Comparison of ENCODE assay signal across 11 cellular contexts in genomic region chr9:133463234-133463863, GRCh38. TPM values are rescaled to one million over a fixed set of nuclear protein-coding genes. Genes with fewer than 3 reads are reported as not detected.
DNase-seq lines count a peak whose midpoint lies in the region; ATAC-seq, FAIRE-seq and TF ChIP-seq lines count a peak whose summit lies in the region.
"Had no signal": no experiment of that assay in that cellular context is flagged by ENCODE, and none has a peak within 500 bp of the region (broad histone marks: within the 10 kb centered on the region; RNA-seq: fewer than 3 reads in every experiment).

No MANE protein-coding gene starts in this region.

- 70% methylated on average over 22 of the region's 22 CpGs for WGBS in GM12878 (ENCODE audit: insufficient coverage, insufficient replicate concordance, low lambda C conversion rate, missing lambda C conversion rate)

- BruUV-seq in GM12878 (replicated peaks; lab: Mats Ljungman, UMichigan): no TSS peak

- no peak overlapping the region for H2AFZ ChIP-seq in GM12878 (ENCODE audit: control insufficient read depth, low read depth, low read length)

- intact Hi-C loops in GM12878 (cut with micrococcal nuclease; ENCODE audit: unreplicated experiment): no loop called here

- no peak for TF ChIP-seq EP300 in GM12878 (IDR thresholded peaks at IDR 0.05; ENCODE audit: borderline replicate concordance in 1 of 2, control insufficient read depth in 1 of 2, low read depth in 2 of 2, low read length in 2 of 2)

- peaks cover 9% of the 10 kb centered on the region for H3K4me1 ChIP-seq in GM12878 (ENCODE audit: control insufficient read depth, insufficient read depth, low read length)

- no peak overlapping the region for H3K27ac ChIP-seq in GM12878 (ENCODE audit: control insufficient read depth, insufficient read depth)

- no peak overlapping the region for H3K4me3 Mint-ChIP-seq in memory B cell
- no peak overlapping the region for H3K4me3 Mint-ChIP-seq in activated CD4-positive, alpha-beta T cell treated with anti-CD3 and anti-CD28 coated beads, Interleukin-2, amount 10 ng/mL, durations not matched to agents 7 days and 5 days
- no peak overlapping the region for H3K4me3 Mint-ChIP-seq in activated naive CD8-positive, alpha-beta T cell treated with anti-CD3 and anti-CD28 coated beads, Interleukin-2, amount 50 U/mL, for 24 hours

- SMC1A ChIA-PET in GM12878 (lab: Charles Lee; ENCODE audit: uncharacterized antibody, unreplicated experiment): no interaction called here

- no peak for FAIRE-seq in GM12878 (lab: Jason Lieb, UNC)

- DNase-seq in GM06990 (ENCODE audit: extremely low read depth, insufficient read length): no peak
- DNase-seq in LNCaP clone FGC (ENCODE audit: low read depth): no peak
- no peak for DNase-seq in GM12878 (ENCODE audit: low read depth, low spot score)
- DNase-seq in memory B cell (ENCODE audit: low spot score in 2 of 2): no peak
- DNase-seq in occipital lobe (lab: John Stamatoyannopoulos, UW): no peak
- DNase-seq in activated CD4-positive, alpha-beta T cell treated with anti-CD3 and anti-CD28 coated beads, Interleukin-2, amount 10 ng/mL, durations not matched to agents 7 days and 5 days: no peak
- no peak for DNase-seq in activated naive CD8-positive, alpha-beta T cell treated with anti-CD3 and anti-CD28 coated beads, Interleukin-2, amount 50 U/mL, for 24 hours
- DNase-seq in A172 (ENCODE audit: low spot score): no peak
- DNase-seq: activated CD8-positive, alpha-beta memory T cell treated with anti-CD3 and anti-CD28 coated beads, Interleukin-2, amount 50 U/mL, for 48 hours; Caco-2; NCI-H1048 had no signal

- H4K20me1 ChIP-seq in GM12878 (ENCODE audit: control insufficient read depth, insufficient read depth): no peaks in the 10 kb centered on the region

- peaks cover 2% of the 10 kb centered on the region for H3K36me3 Mint-ChIP-seq in memory B cell
- H3K36me3 Mint-ChIP-seq in activated CD4-positive, alpha-beta T cell treated with anti-CD3 and anti-CD28 coated beads, Interleukin-2, amount 10 ng/mL, durations not matched to agents 7 days and 5 days (ENCODE audit: low read depth): no peaks in the 10 kb centered on the region
- no peaks in the 10 kb centered on the region for H3K36me3 Mint-ChIP-seq in activated naive CD8-positive, alpha-beta T cell treated with anti-CD3 and anti-CD28 coated beads, Interleukin-2, amount 50 U/mL, for 24 hours (ENCODE audit: low read depth)

- H3K9me3 Mint-ChIP-seq in memory B cell: no peaks in the 10 kb centered on the region
- no peaks in the 10 kb centered on the region for H3K9me3 Mint-ChIP-seq in activated CD4-positive, alpha-beta T cell treated with anti-CD3 and anti-CD28 coated beads, Interleukin-2, amount 10 ng/mL, durations not matched to agents 7 days and 5 days
- H3K9me3 Mint-ChIP-seq in activated naive CD8-positive, alpha-beta T cell treated with anti-CD3 and anti-CD28 coated beads, Interleukin-2, amount 50 U/mL, for 24 hours: no peaks in the 10 kb centered on the region

- TF ChIP-seq CTCF in GM06990 (IDR thresholded peaks at IDR 0.05; ENCODE audit: insufficient read depth, low read length, poor library complexity, severe bottlenecking): peak; percentile 67
- peak; percentile 70 for TF ChIP-seq CTCF in LNCaP clone FGC (IDR thresholded peaks at IDR 0.05; ENCODE audit: control insufficient read depth, extremely low read depth, insufficient read depth)
- peak; percentile 31 to 41 (median 39); a peak in 4 of 6 replicates for TF ChIP-seq CTCF in GM12878 (IDR thresholded peaks at IDR 0.05 in 2 of 3, conservative IDR thresholded peaks at IDR 0.05 in 1 of 3; ENCODE audit: control insufficient read depth in 2 of 3, extremely low read depth in 1 of 3, insufficient read depth in 1 of 3, low read depth in 3 of 3, low read length in 3 of 3)

- H3K4me1 Mint-ChIP-seq in memory B cell: peaks cover 26% of the 10 kb centered on the region
- peaks cover 2% of the 10 kb centered on the region for H3K4me1 Mint-ChIP-seq in activated CD4-positive, alpha-beta T cell treated with anti-CD3 and anti-CD28 coated beads, Interleukin-2, amount 10 ng/mL, durations not matched to agents 7 days and 5 days
- peaks cover 2% of the 10 kb centered on the region for H3K4me1 Mint-ChIP-seq in activated naive CD8-positive, alpha-beta T cell treated with anti-CD3 and anti-CD28 coated beads, Interleukin-2, amount 50 U/mL, for 24 hours

- ATAC-seq in GM12878 (no peak), memory B cell (ENCODE audit: low read depth) (no peak)
- no peak for ATAC-seq in activated naive CD8-positive, alpha-beta T cell treated with anti-CD3 and anti-CD28 coated beads, Interleukin-2, amount 50 U/mL, for 24 hours

- CTCF ChIA-PET in GM12878 (lab: Yijun Ruan, JAX): interaction anchor here (0.6 to 1.4 kb wide), 2 partner anchors 14 to 386 kb away, joined by 3 read pairs; no protein-coding TSS in a partner anchor
- CTCF ChIA-PET in activated CD4-positive, alpha-beta T cell treated with anti-CD3 and anti-CD28 coated beads, Interleukin-2, amount 10 ng/mL, durations not matched to agents 7 days and 5 days (lab: Charles Lee): interaction anchor here (1.3 kb wide), 1 partner anchor 13 kb away, joined by 4 read pairs; no protein-coding TSS in a partner anchor

- no peak for TF ChIP-seq POLR2A in GM12878 (IDR thresholded peaks at IDR 0.05; ENCODE audit: low read depth, low read length)

- H3K36me3 ChIP-seq in GM06990 (ENCODE audit: control insufficient read depth, insufficient read depth, low read length): no peaks in the 10 kb centered on the region
- no peaks in the 10 kb centered on the region for H3K36me3 ChIP-seq in GM12878 (ENCODE audit: control insufficient read depth in 2 of 2, insufficient read depth in 2 of 2, low read length in 1 of 2)

- RAD21 ChIA-PET in GM12878 (lab: Charles Lee; ENCODE audit: unreplicated experiment): no interaction called here

- peak overlapping the region; percentile 72 for H3K27ac Mint-ChIP-seq in memory B cell
- no peak overlapping the region for H3K27ac Mint-ChIP-seq in activated CD4-positive, alpha-beta T cell treated with anti-CD3 and anti-CD28 coated beads, Interleukin-2, amount 10 ng/mL, durations not matched to agents 7 days and 5 days
- no peak overlapping the region for H3K27ac Mint-ChIP-seq in activated naive CD8-positive, alpha-beta T cell treated with anti-CD3 and anti-CD28 coated beads, Interleukin-2, amount 50 U/mL, for 24 hours

- no peak overlapping the region for H3K9ac ChIP-seq in GM12878 (ENCODE audit: control insufficient read depth, insufficient read depth, low read length)

- no peaks in the 10 kb centered on the region for H3K79me2 ChIP-seq in GM12878 (ENCODE audit: control insufficient read depth, insufficient read depth, low read length)

- H3K4me3 ChIP-seq in GM06990 (replicated peaks; ENCODE audit: low read depth, low read length) (no peak overlapping the region), LNCaP clone FGC (ENCODE audit: low read depth, low read length) (no peak overlapping the region), GM12878 (no peak overlapping the region)

- H3K4me2 ChIP-seq in GM12878 (ENCODE audit: control insufficient read depth, insufficient read depth): no peak overlapping the region

- H3K9me3 ChIP-seq in GM12878 (replicated peaks; ENCODE audit: control insufficient read depth, insufficient read depth, low read length): no peaks in the 10 kb centered on the region
- H3K9me3 ChIP-seq: Caco-2 had no signal

- POLR2A ChIA-PET in GM12878 (lab: Charles Lee): interaction anchor here (0.5 to 0.6 kb wide), 2 partner anchors 33 to 112 kb away, joined by 3 to 4 read pairs; no protein-coding TSS in a partner anchor
- POLR2A ChIA-PET in activated CD4-positive, alpha-beta T cell treated with anti-CD3 and anti-CD28 coated beads, Interleukin-2, amount 10 ng/mL, durations not matched to agents 7 days and 5 days (lab: Charles Lee): no interaction called here

- H3K27me3 Mint-ChIP-seq in memory B cell: no peaks in the 10 kb centered on the region
- H3K27me3 Mint-ChIP-seq in activated CD4-positive, alpha-beta T cell treated with anti-CD3 and anti-CD28 coated beads, Interleukin-2, amount 10 ng/mL, durations not matched to agents 7 days and 5 days: peaks cover 6% of the 10 kb centered on the region
- no peaks in the 10 kb centered on the region for H3K27me3 Mint-ChIP-seq in activated naive CD8-positive, alpha-beta T cell treated with anti-CD3 and anti-CD28 coated beads, Interleukin-2, amount 50 U/mL, for 24 hours

- no peak for TF ChIP-seq RAD21 in GM12878 (IDR thresholded peaks at IDR 0.05; ENCODE audit: insufficient read depth, low read depth, low read length)

- in situ Hi-C loops in GM12878 (cut with MboI): no loop called here

- H3K27me3 ChIP-seq in GM06990 (replicated peaks; ENCODE audit: control insufficient read depth, insufficient read depth, low read length) (no peaks in the 10 kb centered on the region; the same call in 1 of the 2 replicates), GM12878 (replicated peaks in 1 of 2; ENCODE audit: control insufficient read depth in 2 of 2, insufficient read depth in 2 of 2, low read length in 1 of 2) (no peaks in the 10 kb centered on the region; a peak in 2 of 4 replicates)

RNA-seq across cellular contexts. Expression of gene CACFD1, which starts 3.6 kb away (rescaled TPM):
- 8.8 and 9.0 TPM in 2 replicates for total RNA-seq in GM12878 (2013; cell fraction: nucleolus; rRNA removed)
- total RNA-seq in GM12878 (2014; rRNA removed) (1.6 and 2.3 TPM in 2 replicates), GM12878 (2014; rRNA removed; fragmentation: Illumina TruSeq; extraction: Trizol) (0.45 and 0.64 TPM in 2 replicates), GM12878 (2021) (2.7 and 4.0 TPM in 2 replicates), occipital lobe (19.0 TPM)
- polyA plus RNA-seq in GM12878 (2011; ENCODE audit: low read depth): 0.87 TPM
- polyA plus RNA-seq in GM12878 (2011; rRNA removed) (2.7 and 5.8 TPM in 2 replicates), GM12878 (2014; fragmentation: Illumina TruSeq; extraction: Trizol) (0.14 and 0.35 TPM in 2 replicates), GM12878 (2014; fragmentation: Nextera tagmentation; extraction: Ambion mirVana) (under 1 TPM in 1 of 2 experiments, not detected in 1; 0.09 TPM), GM12878 (2014; rRNA removed) (1.4 and 3.6 TPM in 2 replicates), GM12878 (2016; fragmentation: Nextera tagmentation; extraction: Ambion mirVana) (1 to 10 TPM in 1 of 2 experiments, under 1 TPM in 1; 0.98 to 1.4 TPM)
- polyA plus RNA-seq in GM12878 (2011; cell fraction: cytosol; rRNA removed): 5.2 and 7.4 TPM in 2 replicates
- 11.7 and 14.1 TPM in 2 replicates for polyA plus RNA-seq in GM12878 (2011; cell fraction: nucleus; rRNA removed)
- polyA plus RNA-seq in GM12878 (2012): 2.4 and 2.6 TPM in 2 replicates
- polyA minus RNA-seq in GM12878 (2011; rRNA and poly(A)+ RNA removed): 5.6 and 10.7 TPM in 2 replicates
- polyA minus RNA-seq in GM12878 (2011; cell fraction: cytosol; rRNA and poly(A)+ RNA removed): 3.0 and 4.4 TPM in 2 replicates
- 11.6 and 16.0 TPM in 2 replicates for polyA minus RNA-seq in GM12878 (2011; cell fraction: nucleus; rRNA and poly(A)+ RNA removed)
- 1 to 10 TPM in 1 of 2 experiments, under 1 TPM in 1; 0.75 to 1.3 TPM for total RNA-seq in activated CD4-positive, alpha-beta T cell treated with anti-CD3 and anti-CD28 coated beads, Interleukin-2, amount 10 ng/mL, durations not matched to agents 7 days and 5 days
- 8.8 and 10.8 TPM in 2 replicates for total RNA-seq in A172 (2014; rRNA removed; shearing (Covaris generic))

RNA-seq across cellular contexts. Expression of gene SLC2A6, which starts 15.6 kb away (rescaled TPM):
- total RNA-seq in GM12878 (2013; cell fraction: nucleolus; rRNA removed): 74.1 and 77.8 TPM in 2 replicates
- total RNA-seq in GM12878 (2014; rRNA removed) (30.4 and 32.4 TPM in 2 replicates), GM12878 (2014; rRNA removed; fragmentation: Illumina TruSeq; extraction: Trizol) (8.3 and 9.4 TPM in 2 replicates), GM12878 (2021) (34.1 and 36.4 TPM in 2 replicates), occipital lobe (17.2 TPM)
- 4.8 TPM for polyA plus RNA-seq in GM12878 (2011; ENCODE audit: low read depth)
- polyA plus RNA-seq in GM12878 (2011; rRNA removed) (4.3 and 11.7 TPM in 2 replicates), GM12878 (2014; fragmentation: Illumina TruSeq; extraction: Trizol) (4.3 and 6.6 TPM in 2 replicates), GM12878 (2014; fragmentation: Nextera tagmentation; extraction: Ambion mirVana) (1 to 10 TPM; 1.1 to 6.1 TPM), GM12878 (2014; rRNA removed) (37.9 and 44.7 TPM in 2 replicates), GM12878 (2016; fragmentation: Nextera tagmentation; extraction: Ambion mirVana) (10 to 100 TPM; 24.8 to 28.0 TPM)
- 15.7 and 29.5 TPM in 2 replicates for polyA plus RNA-seq in GM12878 (2011; cell fraction: cytosol; rRNA removed)
- 26.2 and 33.5 TPM in 2 replicates for polyA plus RNA-seq in GM12878 (2011; cell fraction: nucleus; rRNA removed)
- 15.2 and 16.5 TPM in 2 replicates for polyA plus RNA-seq in GM12878 (2012)
- polyA minus RNA-seq in GM12878 (2011; rRNA and poly(A)+ RNA removed): 11.8 and 29.6 TPM in 2 replicates
- 13.6 and 14.0 TPM in 2 replicates for polyA minus RNA-seq in GM12878 (2011; cell fraction: cytosol; rRNA and poly(A)+ RNA removed)
- 38.4 and 46.0 TPM in 2 replicates for polyA minus RNA-seq in GM12878 (2011; cell fraction: nucleus; rRNA and poly(A)+ RNA removed)
- total RNA-seq in activated CD4-positive, alpha-beta T cell treated with anti-CD3 and anti-CD28 coated beads, Interleukin-2, amount 10 ng/mL, durations not matched to agents 7 days and 5 days: 1 to 10 TPM; 1.6 to 2.0 TPM
- total RNA-seq in A172 (2014; rRNA removed; shearing (Covaris generic)): 30.8 and 42.1 TPM in 2 replicates

RNA-seq across cellular contexts. Expression of gene ADAMTS13, which starts 41.2 kb away (rescaled TPM):
- 3.1 and 3.2 TPM in 2 replicates for total RNA-seq in GM12878 (2013; cell fraction: nucleolus; rRNA removed)
- total RNA-seq in GM12878 (2014; rRNA removed) (0.28 and 0.33 TPM in 2 replicates), GM12878 (2014; rRNA removed; fragmentation: Illumina TruSeq; extraction: Trizol) (0.18 and 0.28 TPM in 2 replicates), GM12878 (2021) (1.2 and 2.0 TPM in 2 replicates), occipital lobe (2.2 TPM)
- polyA plus RNA-seq in GM12878 (2011; ENCODE audit: low read depth): 1.1 TPM
- polyA plus RNA-seq in GM12878 (2011; rRNA removed) (0.82 and 1.7 TPM in 2 replicates), GM12878 (2014; fragmentation: Illumina TruSeq; extraction: Trizol) (0.22 and 0.28 TPM in 2 replicates), GM12878 (2014; fragmentation: Nextera tagmentation; extraction: Ambion mirVana) (under 1 TPM; 0.08 to 0.15 TPM), GM12878 (2014; rRNA removed) (1.2 and 2.4 TPM in 2 replicates), GM12878 (2016; fragmentation: Nextera tagmentation; extraction: Ambion mirVana) (under 1 TPM; 0.28 to 0.37 TPM)
- polyA plus RNA-seq in GM12878 (2011; cell fraction: cytosol; rRNA removed): 1.3 and 2.1 TPM in 2 replicates
- 14.0 and 17.9 TPM in 2 replicates for polyA plus RNA-seq in GM12878 (2011; cell fraction: nucleus; rRNA removed)
- polyA plus RNA-seq in GM12878 (2012): 2.4 and 2.6 TPM in 2 replicates
- 0.88 and 1.5 TPM in 2 replicates for polyA minus RNA-seq in GM12878 (2011; rRNA and poly(A)+ RNA removed)
- polyA minus RNA-seq in GM12878 (2011; cell fraction: cytosol; rRNA and poly(A)+ RNA removed): 0.40 and 0.83 TPM in 2 replicates
- 1.8 and 1.9 TPM in 2 replicates for polyA minus RNA-seq in GM12878 (2011; cell fraction: nucleus; rRNA and poly(A)+ RNA removed)
- 1 to 10 TPM; 2.3 to 3.0 TPM for total RNA-seq in activated CD4-positive, alpha-beta T cell treated with anti-CD3 and anti-CD28 coated beads, Interleukin-2, amount 10 ng/mL, durations not matched to agents 7 days and 5 days
- total RNA-seq in A172 (2014; rRNA removed; shearing (Covaris generic)): 0.43 and 1.6 TPM in 2 replicates

RNA-seq across cellular contexts. Expression of gene REXO4, which starts 45.5 kb away (rescaled TPM):
- total RNA-seq in GM12878 (2013; cell fraction: nucleolus; rRNA removed): 28.7 and 29.1 TPM in 2 replicates
- total RNA-seq in GM12878 (2014; rRNA removed) (31.5 and 33.3 TPM in 2 replicates), GM12878 (2014; rRNA removed; fragmentation: Illumina TruSeq; extraction: Trizol) (16.5 and 20.9 TPM in 2 replicates), GM12878 (2021) (42.1 and 43.9 TPM in 2 replicates), occipital lobe (15.1 TPM)
- polyA plus RNA-seq in GM12878 (2011; ENCODE audit: low read depth): 12.9 TPM
- polyA plus RNA-seq in GM12878 (2011; rRNA removed) (23.8 and 27.7 TPM in 2 replicates), GM12878 (2014; fragmentation: Illumina TruSeq; extraction: Trizol) (16.4 and 24.8 TPM in 2 replicates), GM12878 (2014; fragmentation: Nextera tagmentation; extraction: Ambion mirVana) (1 to 10 TPM; 2.7 to 8.4 TPM), GM12878 (2014; rRNA removed) (37.9 and 39.6 TPM in 2 replicates), GM12878 (2016; fragmentation: Nextera tagmentation; extraction: Ambion mirVana) (10 to 100 TPM; 34.0 to 38.9 TPM)
- 30.9 and 39.6 TPM in 2 replicates for polyA plus RNA-seq in GM12878 (2011; cell fraction: cytosol; rRNA removed)
- polyA plus RNA-seq in GM12878 (2011; cell fraction: nucleus; rRNA removed): 23.1 and 30.9 TPM in 2 replicates
- 22.7 and 26.6 TPM in 2 replicates for polyA plus RNA-seq in GM12878 (2012)
- 18.3 and 28.3 TPM in 2 replicates for polyA minus RNA-seq in GM12878 (2011; rRNA and poly(A)+ RNA removed)
- 12.6 and 13.8 TPM in 2 replicates for polyA minus RNA-seq in GM12878 (2011; cell fraction: cytosol; rRNA and poly(A)+ RNA removed)
- 8.9 and 15.5 TPM in 2 replicates for polyA minus RNA-seq in GM12878 (2011; cell fraction: nucleus; rRNA and poly(A)+ RNA removed)
- total RNA-seq in activated CD4-positive, alpha-beta T cell treated with anti-CD3 and anti-CD28 coated beads, Interleukin-2, amount 10 ng/mL, durations not matched to agents 7 days and 5 days: 10 to 100 TPM; 21.2 to 24.1 TPM
- 24.8 and 28.3 TPM in 2 replicates for total RNA-seq in A172 (2014; rRNA removed; shearing (Covaris generic))
